In the genomic region with DNA sequence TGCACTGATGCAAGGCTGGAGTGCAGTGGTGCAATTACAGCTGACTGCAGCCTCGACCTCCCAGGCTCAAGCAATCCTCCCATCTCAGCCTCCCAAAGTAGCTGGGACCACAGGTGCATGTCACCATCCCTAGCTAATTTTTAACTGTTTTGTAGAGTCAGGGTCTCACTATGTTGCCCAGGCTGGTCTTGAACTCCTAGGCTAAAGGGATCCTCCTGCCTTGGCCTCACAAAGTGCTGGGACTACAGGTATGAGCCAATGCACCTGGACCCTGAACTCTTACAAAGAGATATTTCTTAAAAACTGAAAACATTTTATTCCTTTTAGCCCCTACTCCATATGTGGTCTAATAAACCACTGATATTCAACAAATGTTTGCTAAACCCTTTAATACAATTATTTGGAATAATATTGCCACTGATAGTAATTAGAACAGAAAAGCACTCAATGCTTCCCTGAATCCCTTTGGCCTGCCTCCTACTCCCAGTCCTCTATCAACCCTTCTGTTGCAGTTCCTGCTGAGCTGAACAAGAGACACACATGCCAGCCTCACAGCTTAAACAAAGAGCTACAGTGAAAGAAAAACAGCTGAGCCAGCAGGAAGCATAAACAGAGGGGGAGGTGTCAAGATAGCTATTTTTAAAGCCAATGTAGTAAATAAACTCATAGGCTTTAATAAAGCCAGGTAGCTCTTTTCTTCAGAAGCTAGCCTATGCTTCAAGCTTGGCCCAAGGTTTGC, we compare ENCODE assay signal across 3 cellular contexts.
TF ChIP-seq lines count a peak whose summit lies in the region.

No MANE protein-coding gene starts in this region.

TF ChIP-seq in GM23338, 12 proteins besides CTCF, POLR2A, EP300 and RAD21 (continued from another document and continues in another):
- TF ChIP-seq REST (IDR thresholded peaks at IDR 0.05; ENCODE audit: unreplicated experiment) (no peak), NANOG (IDR thresholded peaks at IDR 0.05; ENCODE audit: borderline replicate concordance) (peak; percentile 65; the same call in 1 of the 2 replicates), EZH2phosphoT487 (IDR thresholded peaks at IDR 0.05; ENCODE audit: unreplicated experiment) (no peak), CREB1 (CRISPR knock-in tag; IDR thresholded peaks at IDR 0.05; ENCODE audit: low read depth) (peak; percentile 47; the same call in 1 of the 2 replicates), STAT1 (IDR thresholded peaks at IDR 0.05; ENCODE audit: unreplicated experiment) (no peak), POLR2AphosphoS5 (IDR thresholded peaks at IDR 0.05; ENCODE audit: low read depth) (no peak; the same call in 1 of the 2 replicates)
- TF ChIP-seq, protein P1, sequence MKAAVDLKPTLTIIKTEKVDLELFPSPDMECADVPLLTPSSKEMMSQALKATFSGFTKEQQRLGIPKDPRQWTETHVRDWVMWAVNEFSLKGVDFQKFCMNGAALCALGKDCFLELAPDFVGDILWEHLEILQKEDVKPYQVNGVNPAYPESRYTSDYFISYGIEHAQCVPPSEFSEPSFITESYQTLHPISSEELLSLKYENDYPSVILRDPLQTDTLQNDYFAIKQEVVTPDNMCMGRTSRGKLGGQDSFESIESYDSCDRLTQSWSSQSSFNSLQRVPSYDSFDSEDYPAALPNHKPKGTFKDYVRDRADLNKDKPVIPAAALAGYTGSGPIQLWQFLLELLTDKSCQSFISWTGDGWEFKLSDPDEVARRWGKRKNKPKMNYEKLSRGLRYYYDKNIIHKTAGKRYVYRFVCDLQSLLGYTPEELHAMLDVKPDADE (IDR thresholded peaks at IDR 0.05), result no peak

TF ChIP-seq in endothelial cell of umbilical vein, 7 proteins besides CTCF, POLR2A, EP300 and RAD21 (continued from another document):
- TF ChIP-seq, protein P2, sequence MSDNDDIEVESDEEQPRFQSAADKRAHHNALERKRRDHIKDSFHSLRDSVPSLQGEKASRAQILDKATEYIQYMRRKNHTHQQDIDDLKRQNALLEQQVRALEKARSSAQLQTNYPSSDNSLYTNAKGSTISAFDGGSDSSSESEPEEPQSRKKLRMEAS (IDR thresholded peaks at IDR 0.05; ENCODE audit: insufficient read depth, insufficient read length), result no peak
- TF ChIP-seq POLR2AphosphoS5 (IDR thresholded peaks at IDR 0.05; ENCODE audit: insufficient read depth, low read depth, low read length), result no peak
TF ChIP-seq in endothelial cell of umbilical vein: peak in this region for 0.

TF ChIP-seq in HEK293T, 16 proteins besides CTCF, POLR2A, EP300 and RAD21 (continued from another document):
- TF ChIP-seq, protein P3, sequence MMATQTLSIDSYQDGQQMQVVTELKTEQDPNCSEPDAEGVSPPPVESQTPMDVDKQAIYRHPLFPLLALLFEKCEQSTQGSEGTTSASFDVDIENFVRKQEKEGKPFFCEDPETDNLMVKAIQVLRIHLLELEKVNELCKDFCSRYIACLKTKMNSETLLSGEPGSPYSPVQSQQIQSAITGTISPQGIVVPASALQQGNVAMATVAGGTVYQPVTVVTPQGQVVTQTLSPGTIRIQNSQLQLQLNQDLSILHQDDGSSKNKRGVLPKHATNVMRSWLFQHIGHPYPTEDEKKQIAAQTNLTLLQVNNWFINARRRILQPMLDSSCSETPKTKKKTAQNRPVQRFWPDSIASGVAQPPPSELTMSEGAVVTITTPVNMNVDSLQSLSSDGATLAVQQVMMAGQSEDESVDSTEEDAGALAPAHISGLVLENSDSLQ (IDR thresholded peaks at IDR 0.05), result no peak
- TF ChIP-seq FOXK2 (IDR thresholded peaks at IDR 0.05) (no peak), ZNF384 (IDR thresholded peaks at IDR 0.05) (no peak)
TF ChIP-seq in HEK293T: peak in this region for 0.
